ENCODE assay signal across 9 cellular contexts in genomic region chr12:69243099-69244084, GRCh38. TPM values are rescaled to one million over a fixed set of nuclear protein-coding genes. Genes with fewer than 3 reads are reported as not detected.
A peak's percentile ranks its signal among the peaks of the same experiment; 100 is the strongest.
DNase-seq lines count a peak whose midpoint lies in the region; ATAC-seq, FAIRE-seq and TF ChIP-seq lines count a peak whose summit lies in the region.
"Had no signal": no experiment of that assay in that cellular context is flagged by ENCODE, and none has a peak within 500 bp of the region (broad histone marks: within the 10 kb centered on the region; RNA-seq: fewer than 3 reads in every experiment).

No MANE protein-coding gene starts in this region.

- no peak for TF ChIP-seq RAD21 in GM12878 (IDR thresholded peaks at IDR 0.05; ENCODE audit: insufficient read depth, low read depth, low read length)

- H2AFZ ChIP-seq in GM12878 (ENCODE audit: control insufficient read depth, low read depth, low read length): no peak overlapping the region

- in situ Hi-C loops in GM12878 (cut with MboI): no loop called here

- no peak for TF ChIP-seq CTCF in GM10266 (IDR thresholded peaks at IDR 0.05; ENCODE audit: control insufficient read depth, insufficient read depth, low read depth, missing control alignments)
- no peak for TF ChIP-seq CTCF in GM12878 (IDR thresholded peaks at IDR 0.05 in 2 of 3, conservative IDR thresholded peaks at IDR 0.05 in 1 of 3; ENCODE audit: control insufficient read depth in 2 of 3, extremely low read depth in 1 of 3, insufficient read depth in 1 of 3, low read depth in 3 of 3, low read length in 3 of 3)
- no peak for TF ChIP-seq CTCF in tibial artery (IDR thresholded peaks at IDR 0.05)

- H3K4me1 ChIP-seq in GM12878 (ENCODE audit: control insufficient read depth, insufficient read depth, low read length) (peaks cover 22% of the 10 kb centered on the region), tibial artery (peaks cover 0 to 69% (median 20%) of the 10 kb centered on the region in 4 donors)

- no peak for TF ChIP-seq POLR2A in GM12878 (IDR thresholded peaks at IDR 0.05; ENCODE audit: low read depth, low read length)

- peak; percentile 13 for FAIRE-seq in GM12878 (lab: Jason Lieb, UNC)

- ATAC-seq in GM19455 (IDR thresholded peaks at IDR 0.05; ENCODE audit: unreplicated experiment) (peak; percentile 40), HG03342 (IDR thresholded peaks at IDR 0.05; ENCODE audit: unreplicated experiment) (peak; percentile 36), GM12878 (peak; percentile 69)
- no peak for ATAC-seq in activated CD4-positive, CD25-positive, alpha-beta regulatory T cell treated with anti-CD3 and anti-CD28 coated beads, Interleukin-2, amount 50 U/mL, for 24 hours

- DNase-seq in GM10266 (ENCODE audit: extremely low spot score) (peak; percentile 38), GM12878 (ENCODE audit: low read depth, low spot score) (peak; percentile 41), HK-2 (ENCODE audit: unreplicated experiment) (no peak), AG20443 (ENCODE audit: low spot score) (no peak), tibial artery (no peak)

- BruUV-seq in GM12878 (replicated peaks; lab: Mats Ljungman, UMichigan): no TSS peak

- 52% methylated on average over 7 of the region's 7 CpGs for WGBS in GM12878 (ENCODE audit: insufficient coverage, insufficient replicate concordance, low lambda C conversion rate, missing lambda C conversion rate)

- H3K9ac ChIP-seq in GM12878 (ENCODE audit: control insufficient read depth, insufficient read depth, low read length): peak overlapping the region; percentile 36; the same call in 1 of the 2 replicates

- no peaks in the 10 kb centered on the region for H3K27me3 ChIP-seq in GM12878 (replicated peaks in 1 of 2; ENCODE audit: control insufficient read depth in 2 of 2, insufficient read depth in 2 of 2, low read length in 1 of 2)
- H3K27me3 ChIP-seq in tibial artery: no peaks in the 10 kb centered on the region
- H3K27me3 ChIP-seq: tibial nerve had no signal

- H3K4me2 ChIP-seq in GM12878 (ENCODE audit: control insufficient read depth, insufficient read depth): peak overlapping the region; percentile 76

- H3K27ac ChIP-seq in GM12878 (ENCODE audit: control insufficient read depth, insufficient read depth) (peak overlapping the region; percentile 32), tibial artery (no peak overlapping the region)
- H3K27ac ChIP-seq: tibial nerve had no signal

- H3K79me2 ChIP-seq in GM12878 (ENCODE audit: control insufficient read depth, insufficient read depth, low read length): peaks cover 93% of the 10 kb centered on the region

- H3K36me3 ChIP-seq in GM12878 (ENCODE audit: control insufficient read depth in 2 of 2, insufficient read depth in 2 of 2, low read length in 1 of 2) (peaks cover 0 to 6% of the 10 kb centered on the region in 2 experiments; a peak in 3 of 4 replicates), tibial artery (no peaks in the 10 kb centered on the region)
- H3K36me3 ChIP-seq: tibial nerve had no signal

- H3K4me3 ChIP-seq in GM12878 (peak overlapping the region; percentile 98), tibial artery (no peak overlapping the region)
- H3K4me3 ChIP-seq: tibial nerve had no signal

- H3K9me3 ChIP-seq in GM12878 (replicated peaks; ENCODE audit: control insufficient read depth, insufficient read depth, low read length): no peaks in the 10 kb centered on the region; the same call in 1 of the 3 replicates
- H3K9me3 ChIP-seq in tibial artery: no peaks in the 10 kb centered on the region
- H3K9me3 ChIP-seq: tibial nerve had no signal

- TF ChIP-seq EP300 in GM12878 (IDR thresholded peaks at IDR 0.05; ENCODE audit: borderline replicate concordance in 1 of 2, control insufficient read depth in 1 of 2, low read depth in 2 of 2, low read length in 2 of 2): no peak

- intact Hi-C loops in GM12878 (cut with micrococcal nuclease; ENCODE audit: unreplicated experiment) (loop anchor here (10.0 kb wide), 1 partner anchor 399 kb away; no protein-coding TSS in a partner anchor), tibial artery (cut with DNase I; ENCODE audit: low total_unique reads) (no loop called here)

- RAD21 ChIA-PET in GM12878 (lab: Charles Lee; ENCODE audit: unreplicated experiment): interaction anchor here (0.8 to 2.3 kb wide), 4 partner anchors 9 to 87 kb away, joined by 3 to 15 read pairs (median 8); no protein-coding TSS in a partner anchor

- SMC1A ChIA-PET in GM12878 (lab: Charles Lee; ENCODE audit: uncharacterized antibody, unreplicated experiment): interaction anchor here (0.6 to 3.5 kb wide), 10 partner anchors 10 to 1231 kb away, joined by 3 to 51 read pairs (median 5); no protein-coding TSS in a partner anchor

- no peaks in the 10 kb centered on the region; the same call in 1 of the 2 replicates for H4K20me1 ChIP-seq in GM12878 (ENCODE audit: control insufficient read depth, insufficient read depth)

- POLR2A ChIA-PET in GM12878 (lab: Charles Lee): interaction anchor here (0.6 to 2.5 kb wide), 6 partner anchors 10 to 1597 kb away, joined by 3 to 8 read pairs (median 6); partner anchors contain the start of gene CCT2

- CTCF ChIA-PET in GM12878 (lab: Yijun Ruan, JAX): interaction anchor here (1.2 to 7.2 kb wide), 8 partner anchors 10 to 323 kb away, joined by 3 to 70 read pairs (median 5); no protein-coding TSS in a partner anchor

TF ChIP-seq in GM12878, 131 proteins besides CTCF, POLR2A, EP300 and RAD21 (continues in another document):
- no peak for TF ChIP-seq NR2F1 (conservative IDR thresholded peaks at IDR 0.05)
- peak; percentile 49; the same call in 1 of the 2 replicates for TF ChIP-seq CBFB (IDR thresholded peaks at IDR 0.05; ENCODE audit: low read depth)
- TF ChIP-seq ZNF274 (IDR thresholded peaks at IDR 0.05; ENCODE audit: insufficient read depth, insufficient read length): no peak
- TF ChIP-seq ETV6 (conservative IDR thresholded peaks at IDR 0.05 in 1 of 2, IDR thresholded peaks at IDR 0.05 in 1 of 2; ENCODE audit: borderline replicate concordance in 1 of 2, low read depth in 1 of 2): no peak
- TF ChIP-seq NFIC (IDR thresholded peaks at IDR 0.05; ENCODE audit: low read depth, low read length): peak; percentile 70
- peak; percentile 38 to 58; a peak in 1 of 4 replicates for TF ChIP-seq BHLHE40 (IDR thresholded peaks at IDR 0.05; ENCODE audit: borderline replicate concordance in 1 of 2, low read depth in 2 of 2, low read length in 1 of 2)
- peak; percentile 44; the same call in 1 of the 2 replicates for TF ChIP-seq MXI1 (IDR thresholded peaks at IDR 0.05; ENCODE audit: low read depth, low read length)
- no peak for TF ChIP-seq FOS (IDR thresholded peaks at IDR 0.05; ENCODE audit: borderline replicate concordance, extremely low read depth, insufficient read length)
- peak; percentile 12; the same call in 1 of the 2 replicates for TF ChIP-seq DPF2 (IDR thresholded peaks at IDR 0.05)
- no peak for TF ChIP-seq SP1 (IDR thresholded peaks at IDR 0.05; ENCODE audit: low read depth, low read length)
- 0 out of 2 replicates have a peak, but pooled peaks have one; percentile 37 for TF ChIP-seq CREB1 (IDR thresholded peaks at IDR 0.05; ENCODE audit: low read depth)
- TF ChIP-seq TARDBP (IDR thresholded peaks at IDR 0.05; ENCODE audit: borderline replicate concordance): no peak
- 0 out of 2 replicates have a peak, but pooled peaks have one; percentile 29 for TF ChIP-seq BACH1 (IDR thresholded peaks at IDR 0.05; ENCODE audit: borderline replicate concordance)
- no peak for TF ChIP-seq PAX5 (IDR thresholded peaks at IDR 0.05; ENCODE audit: borderline replicate concordance, low read depth, low read length)
- peak; percentile 17; the same call in 1 of the 2 replicates for TF ChIP-seq IKZF1 (conservative IDR thresholded peaks at IDR 0.05)
- TF ChIP-seq POLR2AphosphoS2 (IDR thresholded peaks at IDR 0.05; ENCODE audit: low read depth, low read length): no peak
- peak; percentile 68; the same call in 1 of the 2 replicates for TF ChIP-seq MEF2A (IDR thresholded peaks at IDR 0.05; ENCODE audit: insufficient read depth, low read depth, low read length)
- no peak for TF ChIP-seq GABPA (IDR thresholded peaks at IDR 0.05; ENCODE audit: low read depth)
- TF ChIP-seq LARP7 (IDR thresholded peaks at IDR 0.05): 0 out of 2 replicates have a peak, but pooled peaks have one; percentile 21
- no peak for TF ChIP-seq RELB (IDR thresholded peaks at IDR 0.05; ENCODE audit: low read depth)
- no peak for TF ChIP-seq ESRRA (IDR thresholded peaks at IDR 0.05; ENCODE audit: low read length)
- TF ChIP-seq RCOR1 (conservative IDR thresholded peaks at IDR 0.05; ENCODE audit: low read depth, low read length): no peak

RNA-seq across cellular contexts. Expression of gene CPSF6, which starts 4.0 kb away (rescaled TPM):
- total RNA-seq in GM12878 (2013; cell fraction: nucleolus; rRNA removed): 337 TPM in 2 replicates
- total RNA-seq in GM12878 (2014; rRNA removed): 40.9 and 44.8 TPM in 2 replicates
- total RNA-seq in GM12878 (2014; rRNA removed; fragmentation: Illumina TruSeq; extraction: Trizol): 71.1 and 75.7 TPM in 2 replicates
- total RNA-seq in GM12878 (2021): 100 and 103 TPM in 2 replicates
- polyA plus RNA-seq in GM12878 (2011; ENCODE audit: low read depth): 45.7 TPM
- polyA plus RNA-seq in GM12878 (2011; rRNA removed): 72.7 and 82.5 TPM in 2 replicates
- polyA plus RNA-seq in GM12878 (2011; cell fraction: cytosol; rRNA removed): 39.3 and 58.3 TPM in 2 replicates
- 98.8 and 103 TPM in 2 replicates for polyA plus RNA-seq in GM12878 (2011; cell fraction: nucleus; rRNA removed)
- 51.7 and 120 TPM in 2 replicates for polyA plus RNA-seq in GM12878 (2012)
- 65.0 and 71.3 TPM in 2 replicates for polyA plus RNA-seq in GM12878 (2014; fragmentation: Illumina TruSeq; extraction: Trizol)
- 10 to 100 TPM; 45.9 to 49.2 TPM for polyA plus RNA-seq in GM12878 (2014; fragmentation: Nextera tagmentation; extraction: Ambion mirVana)
- 118 and 132 TPM in 2 replicates for polyA plus RNA-seq in GM12878 (2014; rRNA removed)
- 100 to 1,000 TPM; 145 to 150 TPM for polyA plus RNA-seq in GM12878 (2016; fragmentation: Nextera tagmentation; extraction: Ambion mirVana)
- polyA minus RNA-seq in GM12878 (2011; rRNA and poly(A)+ RNA removed): 73.1 and 84.5 TPM in 2 replicates
- polyA minus RNA-seq in GM12878 (2011; cell fraction: cytosol; rRNA and poly(A)+ RNA removed): 36.5 and 38.0 TPM in 2 replicates
- 60.3 and 101 TPM in 2 replicates for polyA minus RNA-seq in GM12878 (2011; cell fraction: nucleus; rRNA and poly(A)+ RNA removed)

Comparison
In these comparisons a context has a peak if more than half of its experiments do, and no peak if none do; other contexts are left out.
1. DNase-seq: peak in GM10266 (single experiment) and GM12878 (single experiment); none in HK-2 (single experiment), AG20443 (single experiment) and tibial artery (0 of 2).
2. ATAC-seq: peak in GM19455 (single experiment), HG03342 (single experiment) and GM12878 (single experiment); none in activated CD4-positive, CD25-positive, alpha-beta regulatory T cell treated with anti-CD3 and anti-CD28 coated beads, Interleukin-2, amount 50 U/mL, for 24 hours (0 of 2).